18 cellular contexts compared by ENCODE assay signal in the genomic region with DNA sequence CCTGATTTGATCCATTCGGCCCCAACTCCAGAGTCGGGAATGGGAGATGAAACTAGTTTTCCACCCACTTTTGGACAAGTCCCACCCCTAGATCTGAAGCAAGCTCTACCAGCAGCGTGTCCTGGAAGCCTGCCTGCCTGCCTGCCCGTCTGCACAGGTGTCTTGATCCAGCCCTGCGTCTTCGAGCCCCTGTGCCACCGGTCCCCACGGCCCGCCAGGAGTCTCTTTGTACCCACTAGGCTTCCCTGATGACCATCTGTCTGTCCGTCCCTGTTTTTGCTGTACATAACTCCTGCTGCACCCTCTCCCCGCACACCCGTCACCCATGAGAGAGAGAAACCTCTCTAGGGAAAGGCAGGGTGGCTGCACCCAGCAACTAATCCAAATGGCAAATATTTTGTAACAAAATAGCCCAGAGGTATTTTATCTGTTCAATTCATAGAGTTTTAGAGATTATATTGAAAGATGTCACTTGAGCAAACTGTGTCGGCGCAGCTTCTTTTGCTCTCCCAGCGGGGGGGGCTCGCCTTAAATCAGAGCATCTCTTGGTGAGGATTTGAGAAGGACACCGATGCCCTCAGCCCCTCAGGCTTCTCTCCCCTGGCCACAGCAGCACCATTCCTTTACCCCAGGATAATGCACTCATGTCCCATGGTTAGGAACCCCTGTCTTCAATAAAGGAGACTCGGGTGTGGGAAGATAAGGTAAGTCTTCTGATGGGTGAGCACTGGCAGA. TPM values are rescaled to one million over a fixed set of nuclear protein-coding genes. Genes with fewer than 3 reads are reported as not detected.
DNase-seq lines count a peak whose midpoint lies in the region; ATAC-seq and TF ChIP-seq lines count a peak whose summit lies in the region.
"Had no signal": no experiment of that assay in that cellular context is flagged by ENCODE, and none has a peak within 500 bp of the region (broad histone marks: within the 10 kb centered on the region; RNA-seq: fewer than 3 reads in every experiment).

No MANE protein-coding gene starts in this region.

- H3K27me3 Mint-ChIP-seq in glutamatergic neuron (ENCODE audit: unreplicated experiment) = peaks cover 26% of the 10 kb centered on the region
- peaks cover 0 to 33% (median 7%) of the 10 kb centered on the region in 5 donors for H3K27me3 Mint-ChIP-seq in naive thymus-derived CD8-positive, alpha-beta T cell

- TF ChIP-seq CTCF in IMR-90 (conservative IDR thresholded peaks at IDR 0.05; ENCODE audit: low read depth, low read length) = no peak
- TF ChIP-seq CTCF in WERI-Rb-1 (IDR thresholded peaks at IDR 0.05; ENCODE audit: low read depth, low read length) = no peak
- TF ChIP-seq CTCF in glutamatergic neuron (IDR thresholded peaks at IDR 0.05; ENCODE audit: partially characterized antibody, unreplicated experiment) = no peak

- no peak overlapping the region for H4K12ac ChIP-seq in trophoblast cell (ENCODE audit: low read depth, low read length)

- H4K20me1 ChIP-seq in IMR-90 (ENCODE audit: insufficient read depth, low read length) = no peaks in the 10 kb centered on the region

- H3K18ac ChIP-seq in IMR-90 (ENCODE audit: low read depth, low read length) (no peak overlapping the region), trophoblast cell (ENCODE audit: low read length) (no peak overlapping the region)

- dilution Hi-C loops in IMR-90 (cut with HindIII; ENCODE audit: low sequenced_read_pairs, unreplicated experiment) = no loop called here

- H3K14ac ChIP-seq in IMR-90 (replicated peaks; ENCODE audit: low read depth, low read length) (no peak overlapping the region), trophoblast cell (ENCODE audit: low read length) (no peak overlapping the region)

- CTCF ChIA-PET in IMR-90 (lab: Yijun Ruan, JAX) = no interaction called here

- H2BK12ac ChIP-seq in trophoblast cell (ENCODE audit: low read length) = no peak overlapping the region

- peak overlapping the region; percentile 73; the same call in 1 of the 3 replicates for H2BK15ac ChIP-seq in IMR-90 (ENCODE audit: low read depth, low read length)

- no peak overlapping the region for H2AFZ ChIP-seq in IMR-90 (replicated peaks; ENCODE audit: low read length, poor library complexity)
- no peak overlapping the region for H2AFZ ChIP-seq in trophoblast cell (ENCODE audit: insufficient read depth, low read length, poor library complexity)

- POLR2A ChIA-PET in IMR-90 (lab: Charles Lee; ENCODE audit: unreplicated experiment) = no interaction called here
- POLR2A ChIA-PET in naive thymus-derived CD8-positive, alpha-beta T cell (lab: Charles Lee) = no interaction called here

- H3K4me2 ChIP-seq in IMR-90 (ENCODE audit: low read depth, low read length) (no peak overlapping the region), trophoblast cell (ENCODE audit: low read length) (no peak overlapping the region)

- in situ Hi-C loops in IMR-90 (cut with MboI; ENCODE audit: low sequenced_read_pairs) = no loop called here

- H2AK5ac ChIP-seq in IMR-90 (ENCODE audit: low read depth, low read length) (peak overlapping the region; percentile 86), trophoblast cell (ENCODE audit: low read length) (no peak overlapping the region)

- H3K36me3 Mint-ChIP-seq in glutamatergic neuron (ENCODE audit: unreplicated experiment) = peaks cover 4% of the 10 kb centered on the region
- H3K36me3 Mint-ChIP-seq in naive thymus-derived CD8-positive, alpha-beta T cell = no peaks in the 10 kb centered on the region

- H2BK120ac ChIP-seq in IMR-90 (ENCODE audit: low read depth, low read length) = peak overlapping the region; percentile 92
- no peak overlapping the region for H2BK120ac ChIP-seq in trophoblast cell (ENCODE audit: insufficient read depth, low read length, poor library complexity)

- H3K27me3 ChIP-seq in IMR-90 (ENCODE audit: control insufficient read depth, insufficient read depth, low read length) (no peaks in the 10 kb centered on the region; the same call in 1 of the 2 replicates), WERI-Rb-1 (ENCODE audit: insufficient read depth, low read depth, severe bottlenecking) (no peaks in the 10 kb centered on the region), trophoblast cell (ENCODE audit: insufficient read depth, low read length) (no peaks in the 10 kb centered on the region)

- H2BK5ac ChIP-seq in IMR-90 (ENCODE audit: low read depth, low read length, poor library complexity, severe bottlenecking) (no peak overlapping the region), trophoblast cell (ENCODE audit: low read depth, low read length, poor library complexity) (no peak overlapping the region)

- intact Hi-C loops in IMR-90 (cut with micrococcal nuclease) = no loop called here

- H3K9ac ChIP-seq in IMR-90 (ENCODE audit: low read depth, low read length) (no peak overlapping the region), trophoblast cell (ENCODE audit: low read length) (no peak overlapping the region)

- H3K56ac ChIP-seq in IMR-90 (ENCODE audit: extremely low read depth, insufficient read depth, low read length) = no peak overlapping the region

- 91% methylated on average over 9 of the region's 18 CpGs; no CpG with 5 or more reads in 1 of the 2 experiments for WGBS in IMR-90 (ENCODE audit: extremely low coverage in 2 of 2, insufficient read length in 1 of 2), 2 experiments
- no CpG with 5 or more reads among the region's 18 CpGs for WGBS in trophoblast cell (ENCODE audit: extremely low coverage, insufficient coverage, insufficient read length)

- H2BK20ac ChIP-seq in IMR-90 (ENCODE audit: low read depth, low read length) = no peak overlapping the region; the same call in 1 of the 2 replicates

- H2AK9ac ChIP-seq in IMR-90 (replicated peaks; ENCODE audit: low read depth, low read length, poor library complexity) = no peak overlapping the region

- H3K36me3 ChIP-seq in IMR-90 (ENCODE audit: control insufficient read depth, insufficient read depth, low read length) = no peaks in the 10 kb centered on the region
- no peaks in the 10 kb centered on the region for H3K36me3 ChIP-seq in WERI-Rb-1
- H3K36me3 ChIP-seq in trophoblast cell (ENCODE audit: control insufficient read depth in 1 of 2, insufficient read depth in 2 of 2, low read length in 2 of 2) = no peaks in the 10 kb centered on the region

- H3K23ac ChIP-seq in IMR-90 (ENCODE audit: low read depth, low read length) (no peak overlapping the region), trophoblast cell (ENCODE audit: low read length) (no peak overlapping the region)

- peaks cover 45% of the 10 kb centered on the region for H3K4me1 Mint-ChIP-seq in glutamatergic neuron (ENCODE audit: low read depth, unreplicated experiment)
- H3K4me1 Mint-ChIP-seq in naive thymus-derived CD8-positive, alpha-beta T cell = peaks cover 4 to 14% (median 7%) of the 10 kb centered on the region in 4 donors

- peak overlapping the region; percentile 61 for H3K4me3 Mint-ChIP-seq in glutamatergic neuron (ENCODE audit: unreplicated experiment)
- H3K4me3 Mint-ChIP-seq in naive thymus-derived CD8-positive, alpha-beta T cell = no peak overlapping the region

- peaks cover 29% of the 10 kb centered on the region for H3K4me1 ChIP-seq in IMR-90 (ENCODE audit: control insufficient read depth, insufficient read depth, low read length)
- H3K4me1 ChIP-seq in trophoblast cell (ENCODE audit: control insufficient read depth in 1 of 2, insufficient read depth in 2 of 2, low read length in 2 of 2) = peaks cover 9 to 29% of the 10 kb centered on the region in 2 experiments

- H3K4me3 ChIP-seq in IMR-90 (ENCODE audit: insufficient read depth, low read depth, low read length) (no peak overlapping the region), WERI-Rb-1 (ENCODE audit: low read depth, low read length) (no peak overlapping the region), trophoblast cell (ENCODE audit: low read depth, low read length) (no peak overlapping the region)

- no TSS peak for BruUV-seq in IMR-90 (replicated peaks; lab: Mats Ljungman, UMichigan)

- no peak for TF ChIP-seq POLR2A in IMR-90 (IDR thresholded peaks at IDR 0.05; ENCODE audit: low read depth, low read length)

- H3K27ac ChIP-seq in IMR-90 (ENCODE audit: insufficient read depth, low read length) (no peak overlapping the region), WERI-Rb-1 (peak overlapping the region; percentile 87), trophoblast cell (ENCODE audit: low read depth, low read length) (no peak overlapping the region)

- H3K79me1 ChIP-seq in IMR-90 (ENCODE audit: low read depth in 1 of 2, low read length in 2 of 2) (peaks cover 0 to 7% of the 10 kb centered on the region in 2 experiments; a peak in 1 of 4 replicates), trophoblast cell (ENCODE audit: low read length) (peaks cover 2% of the 10 kb centered on the region)

- H4K8ac ChIP-seq in IMR-90 (ENCODE audit: low read depth in 2 of 2, low read length in 2 of 2) (no peak overlapping the region), trophoblast cell (ENCODE audit: low read depth, low read length) (no peak overlapping the region)

- DNase-seq in IMR-90 (no peak), WERI-Rb-1 (no peak), glutamatergic neuron (no peak), trophoblast cell (no peak), RPMI8226 (no peak)
- no peak for DNase-seq in naive thymus-derived CD8-positive, alpha-beta T cell
- DNase-seq: ACHN, DMS153, GF-D8, GOT3, KG1, NCI-H1417 treated with DMSO at 0.1 percent for 48 hours, NCI-H187 treated with DMSO at 0.1 percent for 48 hours, NCI-H524 treated with DMSO at 0.1 percent for 48 hours had no signal

- H3K27ac Mint-ChIP-seq in glutamatergic neuron (ENCODE audit: unreplicated experiment) = peak overlapping the region; percentile 91
- no peak overlapping the region for H3K27ac Mint-ChIP-seq in naive thymus-derived CD8-positive, alpha-beta T cell

- peaks cover 32% of the 10 kb centered on the region for H3K9me1 ChIP-seq in IMR-90 (ENCODE audit: insufficient read depth, low read length)

- no peaks in the 10 kb centered on the region for H3K79me2 ChIP-seq in trophoblast cell (ENCODE audit: control insufficient read depth, insufficient read depth, low read length, poor library complexity)

- no peak for TF ChIP-seq RAD21 in IMR-90 (IDR thresholded peaks at IDR 0.05; ENCODE audit: low read length)

- H3K9me3 Mint-ChIP-seq in glutamatergic neuron (ENCODE audit: unreplicated experiment) = peaks cover 19% of the 10 kb centered on the region
- H3K9me3 Mint-ChIP-seq in naive thymus-derived CD8-positive, alpha-beta T cell = no peaks in the 10 kb centered on the region

- H3K4ac ChIP-seq in IMR-90 (ENCODE audit: low read depth, low read length) (peak overlapping the region; percentile 45), trophoblast cell (ENCODE audit: low read depth, low read length) (no peak overlapping the region)

- no peak overlapping the region for H4K5ac ChIP-seq in IMR-90 (ENCODE audit: low read depth, low read length)

- no peaks in the 10 kb centered on the region for H3K9me3 ChIP-seq in IMR-90 (ENCODE audit: control insufficient read depth, insufficient read depth, low read length)
- no peaks in the 10 kb centered on the region for H3K9me3 ChIP-seq in WERI-Rb-1 (ENCODE audit: severe bottlenecking)
- H3K9me3 ChIP-seq in trophoblast cell (ENCODE audit: insufficient read depth, low read depth, low read length) = no peaks in the 10 kb centered on the region

- ATAC-seq in IMR-90 (ENCODE audit: low read depth) (no peak), HG03460 (IDR thresholded peaks at IDR 0.05; ENCODE audit: unreplicated experiment) (no peak), HG03045 (IDR thresholded peaks at IDR 0.05; ENCODE audit: unreplicated experiment) (no peak)
- no peak for ATAC-seq in naive thymus-derived CD8-positive, alpha-beta T cell
- ATAC-seq: HepG2 had no signal

- no peak overlapping the region for H4K91ac ChIP-seq in IMR-90 (ENCODE audit: insufficient read depth, low read depth, low read length)
- peak overlapping the region; percentile 7 for H4K91ac ChIP-seq in trophoblast cell (ENCODE audit: low read depth, low read length)

RNA-seq across cellular contexts. Expression of a gene that starts 35.8 kb away (rescaled TPM):
- total RNA-seq in IMR-90 (2012; rRNA removed) = not detected in 2 replicates
- not detected in 2 replicates for polyA plus RNA-seq in IMR-90 (2012; rRNA removed)
- 0.01 TPM in 1 of 2 replicates, not detected in the other for polyA plus RNA-seq in IMR-90 (2012; cell fraction: cytosol; rRNA removed)
- polyA plus RNA-seq in IMR-90 (2012; cell fraction: nucleus; rRNA removed; ENCODE audit: low replicate concordance) = 0.10 TPM in 1 of 2 replicates, not detected in the other
- total RNA-seq in glutamatergic neuron (ENCODE audit: unreplicated experiment) = 0.64 TPM
- 0.29 and 0.36 TPM in 2 replicates for polyA plus RNA-seq in trophoblast cell (2013)
- total RNA-seq in naive thymus-derived CD8-positive, alpha-beta T cell = under 1 TPM in 1 of 2 experiments, not detected in 1; 0.78 TPM
- polyA plus RNA-seq in naive thymus-derived CD8-positive, alpha-beta T cell = not detected
- total RNA-seq: RPMI7951 had no signal
